Comparison of ENCODE assay signal across 14 cellular contexts in genomic region chr14:29799718-29800117, GRCh38.
DNase-seq lines count a peak whose midpoint lies in the region; ATAC-seq, FAIRE-seq and TF ChIP-seq lines count a peak whose summit lies in the region.
"Had no signal": no experiment of that assay in that cellular context is flagged by ENCODE, and none has a peak within 500 bp of the region (broad histone marks: within the 10 kb centered on the region; RNA-seq: fewer than 3 reads in every experiment).

No MANE protein-coding gene starts in this region.

- H2AFZ ChIP-seq in OCI-LY3 (ENCODE audit: low read depth, low read length), result no peak overlapping the region
- H2AFZ ChIP-seq: GM23248 had no signal

- no peaks in the 10 kb centered on the region for H3K4me1 Mint-ChIP-seq in stimulated activated naive B cell treated with anti-CD40 and anti-IgM and Interleukin-4, amounts not matched to agents 10 μg/mL and 1 μg/mL and 100 μg/mL, for 72 hours

- H3K9me3 ChIP-seq in OCI-LY3 (ENCODE audit: insufficient read depth, low read length), result no peaks in the 10 kb centered on the region
- H3K9me3 ChIP-seq in pancreas, result no peaks in the 10 kb centered on the region
- H3K9me3 ChIP-seq: right lobe of liver had no signal

- no peaks in the 10 kb centered on the region for H3K79me2 ChIP-seq in OCI-LY3 (ENCODE audit: low read length)

- H3K9me3 Mint-ChIP-seq in stimulated activated naive B cell treated with anti-CD40 and anti-IgM and Interleukin-4, amounts not matched to agents 10 μg/mL and 1 μg/mL and 100 μg/mL, for 72 hours, result no peaks in the 10 kb centered on the region
- peaks cover 4 to 9% of the 10 kb centered on the region in 2 donors for H3K9me3 Mint-ChIP-seq in activated naive CD4-positive, alpha-beta T cell treated with anti-CD3 and anti-CD28 coated beads, Interleukin-2, amount 50 U/mL, for 72 hours

- H3K36me3 ChIP-seq in OCI-LY3 (replicated peaks; ENCODE audit: low read depth, low read length), result no peaks in the 10 kb centered on the region
- H3K36me3 ChIP-seq in pancreas, result no peaks in the 10 kb centered on the region
- H3K36me3 ChIP-seq: right lobe of liver had no signal

- WGBS in pancreas, 2 donors, result 90% methylated on average over 5 of the region's 5 CpGs

- H3K27me3 Mint-ChIP-seq in stimulated activated naive B cell treated with anti-CD40 and anti-IgM and Interleukin-4, amounts not matched to agents 10 μg/mL and 1 μg/mL and 100 μg/mL, for 72 hours, result no peaks in the 10 kb centered on the region
- H3K27me3 Mint-ChIP-seq: activated naive CD8-positive, alpha-beta T cell had no signal

- no peak for DNase-seq in stimulated activated naive B cell treated with anti-CD40 and anti-IgM and Interleukin-4, amounts not matched to agents 10 μg/mL and 1 μg/mL and 100 μg/mL, for 72 hours
- no peak for DNase-seq in stimulated activated CD4-positive, alpha-beta T cell treated with anti-CD3 and anti-CD28 coated beads, Interleukin-2, amount 100 ng/mL, for 48 hours
- DNase-seq in pancreas (no peak), cerebellum (ENCODE audit: low spot score) (no peak)
- no peak for DNase-seq in activated naive CD4-positive, alpha-beta T cell treated with anti-CD3 and anti-CD28 coated beads, Interleukin-2, amount 50 U/mL, for 72 hours (ENCODE audit: low spot score in 2 of 2)
- DNase-seq: activated CD4-positive, alpha-beta T cell treated with anti-CD3 and anti-CD28 coated beads, Interleukin-2, amount 50 U/mL, for 48 hours; GM23248; NCI-H82; right lobe of liver had no signal

- intact Hi-C loops in pancreas (cut with DNase I), result no loop called here

- ATAC-seq in GM19351 (IDR thresholded peaks at IDR 0.05; ENCODE audit: unreplicated experiment) (peak; percentile 96), HG02885 (IDR thresholded peaks at IDR 0.05; ENCODE audit: poor library complexity, unreplicated experiment) (peak; percentile 71), pancreas (no peak)
- ATAC-seq in stimulated activated naive B cell treated with anti-CD40 and anti-IgM and Interleukin-4, amounts not matched to agents 10 μg/mL and 1 μg/mL and 100 μg/mL, for 72 hours (replicated peaks), result peak; percentile 57 to 87
- ATAC-seq in activated naive CD4-positive, alpha-beta T cell treated with anti-CD3 and anti-CD28 coated beads, Interleukin-2, amount 50 U/mL, for 72 hours, result no peak
- ATAC-seq: right lobe of liver had no signal

- FAIRE-seq in pancreas (lab: Jason Lieb, UNC), result no peak

- no peaks in the 10 kb centered on the region for H3K36me3 Mint-ChIP-seq in stimulated activated naive B cell treated with anti-CD40 and anti-IgM and Interleukin-4, amounts not matched to agents 10 μg/mL and 1 μg/mL and 100 μg/mL, for 72 hours
- no peaks in the 10 kb centered on the region for H3K36me3 Mint-ChIP-seq in activated naive CD4-positive, alpha-beta T cell treated with anti-CD3 and anti-CD28 coated beads, Interleukin-2, amount 50 U/mL, for 72 hours
- H3K36me3 Mint-ChIP-seq: activated naive CD8-positive, alpha-beta T cell had no signal

- H4K20me1 ChIP-seq in OCI-LY3 (ENCODE audit: insufficient read depth, low read length), result no peaks in the 10 kb centered on the region

- H3K27me3 ChIP-seq in OCI-LY3 (ENCODE audit: low read depth, low read length), result peaks cover 11% of the 10 kb centered on the region; the same call in 1 of the 2 replicates
- no peaks in the 10 kb centered on the region for H3K27me3 ChIP-seq in pancreas
- H3K27me3 ChIP-seq: right lobe of liver had no signal

- H3K9ac ChIP-seq in OCI-LY3 (ENCODE audit: low read length), result peak overlapping the region; percentile 9; the same call in 1 of the 2 replicates
- H3K9ac ChIP-seq: GM23248 had no signal

- H3K4me2 ChIP-seq in OCI-LY3 (ENCODE audit: low read length), result peak overlapping the region; percentile 78

- H3K27ac Mint-ChIP-seq in stimulated activated naive B cell treated with anti-CD40 and anti-IgM and Interleukin-4, amounts not matched to agents 10 μg/mL and 1 μg/mL and 100 μg/mL, for 72 hours, result no peak overlapping the region
- H3K27ac Mint-ChIP-seq in activated naive CD4-positive, alpha-beta T cell treated with anti-CD3 and anti-CD28 coated beads, Interleukin-2, amount 50 U/mL, for 72 hours, result no peak overlapping the region
- H3K27ac Mint-ChIP-seq: activated naive CD8-positive, alpha-beta T cell had no signal

- H3K4me3 Mint-ChIP-seq in stimulated activated naive B cell treated with anti-CD40 and anti-IgM and Interleukin-4, amounts not matched to agents 10 μg/mL and 1 μg/mL and 100 μg/mL, for 72 hours, result peak overlapping the region in 1 of 2 donors; percentile 45
- H3K4me3 Mint-ChIP-seq: activated naive CD8-positive, alpha-beta T cell had no signal

- peaks cover 19% of the 10 kb centered on the region for H3K4me1 ChIP-seq in OCI-LY3 (ENCODE audit: low read length)
- H3K4me1 ChIP-seq in pancreas, result no peaks in the 10 kb centered on the region
- H3K4me1 ChIP-seq: right lobe of liver had no signal

- H3K27ac ChIP-seq in OCI-LY3 (ENCODE audit: low read length) (0 out of 2 replicates have a peak overlapping the region, but pooled peaks have one; percentile 9), pancreas (no peak overlapping the region)
- H3K27ac ChIP-seq: coronary artery, GM23248, right lobe of liver had no signal

- H3K4me3 ChIP-seq in OCI-LY3 (ENCODE audit: low read length) (peak overlapping the region; percentile 68), pancreas (no peak overlapping the region)
- H3K4me3 ChIP-seq: coronary artery, GM23248, right lobe of liver had no signal

- TF ChIP-seq CTCF in OCI-LY3 (IDR thresholded peaks at IDR 0.05; ENCODE audit: low read depth, low read length) (peak; percentile 62), pancreas (IDR thresholded peaks at IDR 0.05) (no peak)

Comparison
In these comparisons a context has a peak if more than half of its experiments do, and no peak if none do; other contexts are left out.
1. ATAC-seq: peak in GM19351 (single experiment), HG02885 (single experiment) and stimulated activated naive B cell treated with anti-CD40 and anti-IgM and Interleukin-4, amounts not matched to agents 10 μg/mL and 1 μg/mL and 100 μg/mL, for 72 hours (2 of 2); none in pancreas (0 of 4) and activated naive CD4-positive, alpha-beta T cell treated with anti-CD3 and anti-CD28 coated beads, Interleukin-2, amount 50 U/mL, for 72 hours (0 of 2).